ENCODE assay signal across 9 cellular contexts in genomic region chr12:46342562-46343033, GRCh38. TPM values are rescaled to one million over a fixed set of nuclear protein-coding genes. Genes with fewer than 3 reads are reported as not detected.
A peak's percentile ranks its signal among the peaks of the same experiment; 100 is the strongest.
DNase-seq lines count a peak whose midpoint lies in the region; ATAC-seq, FAIRE-seq and TF ChIP-seq lines count a peak whose summit lies in the region.
"Had no signal": no experiment of that assay in that cellular context is flagged by ENCODE, and none has a peak within 500 bp of the region (broad histone marks: within the 10 kb centered on the region; RNA-seq: fewer than 3 reads in every experiment).

No MANE protein-coding gene starts in this region.

- no peaks in the 10 kb centered on the region for H3K9me3 Mint-ChIP-seq in activated naive CD4-positive, alpha-beta T cell treated with anti-CD3 and anti-CD28 coated beads for 36 hours

- no peak overlapping the region for H3K4me3 Mint-ChIP-seq in activated naive CD4-positive, alpha-beta T cell treated with anti-CD3 and anti-CD28 coated beads for 36 hours

- no peak overlapping the region for H3K27ac Mint-ChIP-seq in activated naive CD4-positive, alpha-beta T cell treated with anti-CD3 and anti-CD28 coated beads for 36 hours

- H3K36me3 ChIP-seq in Karpas-422 (ENCODE audit: insufficient read depth, low read length) = no peaks in the 10 kb centered on the region
- H3K36me3 ChIP-seq in left ventricle myocardium inferior = no peaks in the 10 kb centered on the region
- H3K36me3 ChIP-seq: BLaER1 had no signal

- no peaks in the 10 kb centered on the region for H3K27me3 Mint-ChIP-seq in activated naive CD4-positive, alpha-beta T cell treated with anti-CD3 and anti-CD28 coated beads for 36 hours (ENCODE audit: low read depth)

- no peaks in the 10 kb centered on the region for H4K20me1 ChIP-seq in Karpas-422 (ENCODE audit: insufficient read depth, low read depth, low read length)
- H4K20me1 ChIP-seq: BLaER1 had no signal

- no peak overlapping the region for H3K27ac ChIP-seq in Karpas-422 (ENCODE audit: low read length)
- H3K27ac ChIP-seq in left ventricle myocardium inferior (replicated peaks) = no peak overlapping the region
- H3K27ac ChIP-seq: BLaER1 had no signal

- no peak for ATAC-seq in GM21447 (IDR thresholded peaks at IDR 0.05; ENCODE audit: unreplicated experiment)

- H3K4me3 ChIP-seq in Karpas-422 (ENCODE audit: low read length) = no peak overlapping the region
- H3K4me3 ChIP-seq in left ventricle myocardium inferior = no peak overlapping the region
- H3K4me3 ChIP-seq: BLaER1 had no signal

- H3K9me3 ChIP-seq in Karpas-422 (ENCODE audit: low read length) (no peaks in the 10 kb centered on the region), left ventricle myocardium inferior (replicated peaks) (no peaks in the 10 kb centered on the region)

- TF ChIP-seq CTCF in left ventricle myocardium inferior (IDR thresholded peaks at IDR 0.05; ENCODE audit: borderline replicate concordance) = peak; percentile 75

- no peak overlapping the region for H3K4me2 ChIP-seq in Karpas-422 (ENCODE audit: low read depth, low read length, poor library complexity, severe bottlenecking)
- H3K4me2 ChIP-seq: BLaER1 had no signal

- CTCF ChIA-PET in activated naive CD4-positive, alpha-beta T cell treated with anti-CD3 and anti-CD28 coated beads for 36 hours (lab: Charles Lee) = interaction anchor here (0.9 to 2.6 kb wide), 4 partner anchors 217 to 679 kb away, joined by 3 to 9 read pairs (median 4); no protein-coding TSS in a partner anchor

- intact Hi-C loops in activated naive CD4-positive, alpha-beta T cell treated with anti-CD3 and anti-CD28 coated beads for 36 hours (cut with micrococcal nuclease) = loop anchor here (1.0 to 2.0 kb wide), 5 partner anchors 319 to 678 kb away; no protein-coding TSS in a partner anchor
- intact Hi-C loops in left ventricle myocardium inferior (cut with micrococcal nuclease) = no loop called here

- H3K27me3 ChIP-seq in Karpas-422 (ENCODE audit: low read length) = no peaks in the 10 kb centered on the region
- H3K27me3 ChIP-seq in left ventricle myocardium inferior (ENCODE audit: low read depth) = no peaks in the 10 kb centered on the region
- H3K27me3 ChIP-seq: BLaER1 had no signal

- peak; percentile 9 for DNase-seq in NCI-H1105 (lab: John Stamatoyannopoulos, UW)
- no peak for DNase-seq in NCI-H1105 treated with DMSO at 0.1 percent for 48 hours (lab: John Stamatoyannopoulos, UW)
- peak; percentile 75 for DNase-seq in Karpas-422
- DNase-seq in activated naive CD4-positive, alpha-beta T cell treated with anti-CD3 and anti-CD28 coated beads for 36 hours = peak; percentile 48
- no peak for DNase-seq in left ventricle myocardium inferior
- DNase-seq in stimulated activated CD8-positive, alpha-beta memory T cell treated with anti-CD3 and anti-CD28 coated beads, Interleukin-4, amount 100 ng/mL, for 48 hours = peak; percentile 28
- DNase-seq in frontal cortex (ENCODE audit: low spot score in 2 of 2) = no peak

- H3K4me1 ChIP-seq in Karpas-422 (ENCODE audit: low read length) = no peaks in the 10 kb centered on the region
- no peaks in the 10 kb centered on the region for H3K4me1 ChIP-seq in left ventricle myocardium inferior
- H3K4me1 ChIP-seq: BLaER1 had no signal

- no peaks in the 10 kb centered on the region for H3K9me2 ChIP-seq in Karpas-422 (replicated peaks; ENCODE audit: insufficient read depth, low read length)

- no peaks in the 10 kb centered on the region for H3K79me2 ChIP-seq in Karpas-422 (ENCODE audit: low read length)

- peaks cover 5% of the 10 kb centered on the region for H3K4me1 Mint-ChIP-seq in activated naive CD4-positive, alpha-beta T cell treated with anti-CD3 and anti-CD28 coated beads for 36 hours (ENCODE audit: low read depth)

- no peak overlapping the region for H2AFZ ChIP-seq in Karpas-422 (ENCODE audit: low read length)

- no peak overlapping the region for H3K9ac ChIP-seq in Karpas-422 (ENCODE audit: low read length)
- H3K9ac ChIP-seq: BLaER1 had no signal

- no peaks in the 10 kb centered on the region for H3K36me3 Mint-ChIP-seq in activated naive CD4-positive, alpha-beta T cell treated with anti-CD3 and anti-CD28 coated beads for 36 hours (ENCODE audit: low read depth)

- no peak for FAIRE-seq in frontal cortex (lab: Jason Lieb, UNC)

RNA-seq across cellular contexts. Expression of gene SLC38A2, which starts 30.0 kb away (rescaled TPM):
- 37.7 and 160 TPM in 2 replicates for total RNA-seq in Karpas-422 (2014; rRNA removed; shearing (Covaris generic); ENCODE audit: low replicate concordance)
- 100 to 1,000 TPM; 196 to 206 TPM for total RNA-seq in activated naive CD4-positive, alpha-beta T cell treated with anti-CD3 and anti-CD28 coated beads for 36 hours
- total RNA-seq in left ventricle myocardium inferior (129 TPM), frontal cortex (252 TPM)

Comparison
In these comparisons a context has a peak if more than half of its experiments do, and no peak if none do; other contexts are left out.
1. DNase-seq: peak in NCI-H1105 (single experiment), Karpas-422 (single experiment), activated naive CD4-positive, alpha-beta T cell treated with anti-CD3 and anti-CD28 coated beads for 36 hours (single experiment) and stimulated activated CD8-positive, alpha-beta memory T cell treated with anti-CD3 and anti-CD28 coated beads, Interleukin-4, amount 100 ng/mL, for 48 hours (single experiment); none in NCI-H1105 treated with DMSO at 0.1 percent for 48 hours (single experiment), left ventricle myocardium inferior (single experiment) and frontal cortex (0 of 2).